In genomic region chr13:43911283-43911682, GRCh38 we compare ENCODE assay signal across 24 cellular contexts.
"Had no signal": no experiment of that assay in that cellular context is flagged by ENCODE, and none has a peak within 500 bp of the region (broad histone marks: within the 10 kb centered on the region; RNA-seq: fewer than 3 reads in every experiment).

No MANE protein-coding gene starts in this region.

- H3K9me3 Mint-ChIP-seq: activated T-cell treated with anti-CD3 and anti-CD28 coated beads, Interleukin-2, amount 50 U/mL, for 4 hours; natural killer cell; stimulated activated memory B cell treated with anti-CD40 and anti-IgM and Interleukin-4, amounts not matched to agents 10 μg/mL and 1 μg/mL and 100 μg/mL, for 72 hours had no signal

- DNase-seq: activated CD4-positive, alpha-beta T cell treated with anti-CD3 and anti-CD28 coated beads for 4 hours; activated CD4-positive, alpha-beta T cell treated with anti-CD3 and anti-CD28 coated beads, Interleukin-2, amount 50 U/mL, for 48 hours; activated CD4-positive, CD25-positive, alpha-beta regulatory T cell; activated CD8-positive, alpha-beta memory T cell treated with anti-CD3 and anti-CD28 coated beads, Interleukin-2, amount 50 U/mL, for 48 hours; activated naive CD4-positive, alpha-beta T cell treated with Interleukin-2 at 50 U/mL for 16 hours; activated T-cell treated with anti-CD3 and anti-CD28 coated beads, Interleukin-2, amount 50 U/mL, for 4 hours; effector CD4-positive, alpha-beta T cell; foreskin fibroblast; kidney; left lung; mammary epithelial cell; midbrain; natural killer cell; ovary; psoas muscle; right lobe of liver; stimulated activated CD4-positive, alpha-beta T cell treated with anti-CD3 and anti-CD28 coated beads, Interleukin-15, amount 100 ng/mL, for 24 hours; stomach; T-helper 9 cell had no signal

- H3K27ac Mint-ChIP-seq: natural killer cell; stimulated activated memory B cell treated with anti-CD40 and anti-IgM and Interleukin-4, amounts not matched to agents 10 μg/mL and 1 μg/mL and 100 μg/mL, for 72 hours had no signal

- H3K27me3 ChIP-seq: left lung, neutrophil, ovary, right lobe of liver, stomach, suprapubic skin, tibial nerve had no signal

- H3K36me3 Mint-ChIP-seq: natural killer cell; stimulated activated memory B cell treated with anti-CD40 and anti-IgM and Interleukin-4, amounts not matched to agents 10 μg/mL and 1 μg/mL and 100 μg/mL, for 72 hours had no signal

- H3K4me3 Mint-ChIP-seq: activated T-cell treated with anti-CD3 and anti-CD28 coated beads, Interleukin-2, amount 50 U/mL, for 4 hours; natural killer cell; stimulated activated memory B cell treated with anti-CD40 and anti-IgM and Interleukin-4, amounts not matched to agents 10 μg/mL and 1 μg/mL and 100 μg/mL, for 72 hours had no signal

- H3K4me1 Mint-ChIP-seq: stimulated activated memory B cell treated with anti-CD40 and anti-IgM and Interleukin-4, amounts not matched to agents 10 μg/mL and 1 μg/mL and 100 μg/mL, for 72 hours had no signal

- H3K27ac ChIP-seq: left lung, neutrophil, ovary, psoas muscle, right lobe of liver, skin epidermis, stomach, suprapubic skin, tibial nerve had no signal

- H3K9me3 ChIP-seq: left lung, neutrophil, ovary, psoas muscle, right lobe of liver, stomach, suprapubic skin, tibial nerve had no signal

- ATAC-seq: activated T-cell treated with anti-CD3 and anti-CD28 coated beads, Interleukin-2, amount 50 U/mL, for 4 hours; left lung; natural killer cell; psoas muscle; right lobe of liver; stimulated activated memory B cell treated with anti-CD40 and anti-IgM and Interleukin-4, amounts not matched to agents 10 μg/mL and 1 μg/mL and 100 μg/mL, for 72 hours had no signal

- H3K36me3 ChIP-seq: left lung, neutrophil, ovary, right lobe of liver, stomach, suprapubic skin, tibial nerve had no signal

- H3K4me3 ChIP-seq: left lung, ovary, psoas muscle, right lobe of liver, skin epidermis, stomach, suprapubic skin, tibial nerve had no signal
